Comparison of ENCODE assay signal across 1 cellular context in genomic region chr19:57527136-57527881, GRCh38.
A peak's percentile ranks its signal among the peaks of the same experiment; 100 is the strongest.
TF ChIP-seq lines count a peak whose summit lies in the region.

Gene ZNF549 (plus strand): TSS chr19:57527356. CDS start chr19:57527574, 218 bp downstream.

TF ChIP-seq in HepG2, 621 proteins besides CTCF, POLR2A, EP300 and RAD21 (continued from another document and continues in another):
- no peak for TF ChIP-seq PREB (CRISPR knock-in tag; IDR thresholded peaks at IDR 0.05)
- TF ChIP-seq RERE (CRISPR knock-in tag; IDR thresholded peaks at IDR 0.05; ENCODE audit: low read depth): no peak
- TF ChIP-seq KMT2B (CRISPR knock-in tag; IDR thresholded peaks at IDR 0.05): peak; percentile 92
- no peak for TF ChIP-seq PHB2 (IDR thresholded peaks at IDR 0.05; ENCODE audit: partially characterized antibody)
- peak; percentile 83 for TF ChIP-seq ZNF761 (CRISPR knock-in tag; conservative IDR thresholded peaks at IDR 0.05)
- TF ChIP-seq CCDC6 (CRISPR knock-in tag; IDR thresholded peaks at IDR 0.05): peak; percentile 50; the same call in 1 of the 2 replicates
- 0 out of 2 replicates have a peak, but pooled peaks have one; percentile 19 for TF ChIP-seq ZNF30 (CRISPR knock-in tag; IDR thresholded peaks at IDR 0.05)
- TF ChIP-seq REST (IDR thresholded peaks at IDR 0.05; ENCODE audit: borderline replicate concordance in 1 of 2, low read depth in 1 of 2, low read length in 2 of 2): 0 out of 4 replicates have a peak, but pooled peaks of 1 of the 2 experiments have one; percentile 11
- no peak; the same call in 1 of the 2 replicates for TF ChIP-seq CHD2 (IDR thresholded peaks at IDR 0.05; ENCODE audit: low read depth, low read length)
- peak; percentile 93 for TF ChIP-seq HCFC1 (IDR thresholded peaks at IDR 0.05; ENCODE audit: low read depth, low read length)
- TF ChIP-seq ZNF530 (CRISPR knock-in tag; IDR thresholded peaks at IDR 0.05; ENCODE audit: low read depth): no peak
- TF ChIP-seq ZNF329 (CRISPR knock-in tag; IDR thresholded peaks at IDR 0.05; ENCODE audit: low read depth): no peak
- TF ChIP-seq E2F5 (CRISPR knock-in tag; conservative IDR thresholded peaks at IDR 0.05): no peak
- TF ChIP-seq ZNF230 (CRISPR knock-in tag; IDR thresholded peaks at IDR 0.05): peak; percentile 42; the same call in 1 of the 2 replicates
- 0 out of 2 replicates have a peak, but pooled peaks have one; percentile 47 for TF ChIP-seq HOXA5 (CRISPR knock-in tag; IDR thresholded peaks at IDR 0.05)
- TF ChIP-seq ZNF674 (CRISPR knock-in tag; IDR thresholded peaks at IDR 0.05; ENCODE audit: low read depth): no peak
- TF ChIP-seq HOMEZ (CRISPR knock-in tag; IDR thresholded peaks at IDR 0.05; ENCODE audit: low read depth): no peak
- peak; percentile 85 for TF ChIP-seq ZFY (CRISPR knock-in tag; IDR thresholded peaks at IDR 0.05)
- TF ChIP-seq EHMT2 (IDR thresholded peaks at IDR 0.05; ENCODE audit: borderline replicate concordance, low read depth, low read length): no peak
- peak; percentile 40; the same call in 1 of the 2 replicates for TF ChIP-seq PITX1 (CRISPR knock-in tag; IDR thresholded peaks at IDR 0.05)
- peak; percentile 72 for TF ChIP-seq POGZ (CRISPR knock-in tag; IDR thresholded peaks at IDR 0.05)
- no peak; the same call in 1 of the 2 replicates for TF ChIP-seq ZBTB3 (CRISPR knock-in tag; IDR thresholded peaks at IDR 0.05; ENCODE audit: borderline replicate concordance, low read depth)
- TF ChIP-seq ZSCAN25 (CRISPR knock-in tag; IDR thresholded peaks at IDR 0.05): no peak
- TF ChIP-seq ZNF337 (CRISPR knock-in tag; IDR thresholded peaks at IDR 0.05; ENCODE audit: borderline replicate concordance, low read depth): no peak
- peak; percentile 54 for TF ChIP-seq SIN3B (IDR thresholded peaks at IDR 0.05; ENCODE audit: low read length)
- TF ChIP-seq ZNF224 (CRISPR knock-in tag; IDR thresholded peaks at IDR 0.05): no peak
- 0 out of 2 replicates have a peak, but pooled peaks have one; percentile 71 for TF ChIP-seq ARHGAP35 (CRISPR knock-in tag; IDR thresholded peaks at IDR 0.05; ENCODE audit: borderline replicate concordance)
- peak; percentile 63; the same call in 1 of the 2 replicates for TF ChIP-seq MTA1 (CRISPR knock-in tag; IDR thresholded peaks at IDR 0.05; ENCODE audit: borderline replicate concordance)
- TF ChIP-seq ARID4A (CRISPR knock-in tag; IDR thresholded peaks at IDR 0.05; ENCODE audit: borderline replicate concordance): peak; percentile 97
- TF ChIP-seq NFYB (CRISPR knock-in tag; IDR thresholded peaks at IDR 0.05): peak; percentile 87
- TF ChIP-seq ZNF367 (CRISPR knock-in tag; IDR thresholded peaks at IDR 0.05; ENCODE audit: borderline replicate concordance): no peak
- 0 out of 2 replicates have a peak, but pooled peaks have one; percentile 25 for TF ChIP-seq ZNF782 (CRISPR knock-in tag; IDR thresholded peaks at IDR 0.05; ENCODE audit: borderline replicate concordance)
- TF ChIP-seq TEAD3 (CRISPR knock-in tag; optimal IDR thresholded peaks at IDR 0.05; ENCODE audit: borderline replicate concordance): peak; percentile 79
- TF ChIP-seq MXD4 (CRISPR knock-in tag; IDR thresholded peaks at IDR 0.05): peak; percentile 95
- no peak for TF ChIP-seq AGO1 (IDR thresholded peaks at IDR 0.05; ENCODE audit: low read depth, low read length, poor library complexity, severe bottlenecking)
- no peak for TF ChIP-seq MTERF4 (CRISPR knock-in tag; IDR thresholded peaks at IDR 0.05)
- peak; percentile 67; the same call in 1 of the 2 replicates for TF ChIP-seq ZFP41 (CRISPR knock-in tag; IDR thresholded peaks at IDR 0.05; ENCODE audit: borderline replicate concordance)
- peak; percentile 96 for TF ChIP-seq CREM (IDR thresholded peaks at IDR 0.05)
- TF ChIP-seq CREM (CRISPR knock-in tag; IDR thresholded peaks at IDR 0.05): 0 out of 2 replicates have a peak, but pooled peaks have one; percentile 22
- TF ChIP-seq ZHX1 (CRISPR knock-in tag; IDR thresholded peaks at IDR 0.05; ENCODE audit: low read depth): peak; percentile 73; the same call in 1 of the 2 replicates
